25 cellular contexts compared by ENCODE assay signal in the genomic region with DNA sequence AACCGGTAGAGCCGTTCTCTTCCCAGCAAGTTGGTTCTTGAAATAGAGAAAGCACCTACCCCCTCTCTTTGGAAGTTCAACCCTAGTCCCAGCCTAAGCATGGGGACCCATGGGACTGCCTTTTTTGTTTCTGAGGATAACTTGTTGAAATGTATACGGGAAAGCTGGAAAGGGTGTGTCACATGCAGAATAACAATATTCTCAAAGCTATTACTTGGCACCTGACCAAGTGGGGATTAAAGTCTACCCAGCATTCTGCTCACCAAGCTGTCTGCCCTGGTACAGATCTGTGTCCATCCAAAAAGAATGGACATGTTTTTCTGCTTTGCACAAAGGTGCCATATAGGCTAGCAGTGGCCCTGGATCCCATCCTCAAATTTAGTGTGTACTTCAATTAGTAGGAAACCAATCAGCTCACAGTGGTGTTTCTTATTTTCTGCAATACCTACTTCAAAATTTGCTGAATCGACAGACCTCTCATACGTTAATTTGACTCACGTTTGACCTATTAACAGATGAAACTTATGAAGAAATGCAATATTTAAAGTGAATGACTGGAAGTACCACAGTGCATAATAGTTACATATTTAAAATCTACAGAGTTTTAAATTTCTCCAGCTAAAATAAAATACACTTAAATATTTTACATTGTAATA.
"Had no signal": no experiment of that assay in that cellular context is flagged by ENCODE, and none has a peak within 500 bp of the region (broad histone marks: within the 10 kb centered on the region; RNA-seq: fewer than 3 reads in every experiment).

No MANE protein-coding gene starts in this region.

- H3K27ac ChIP-seq: colonic mucosa, dorsolateral prefrontal cortex, neutrophil, ovary, prostate gland, right atrium auricular region, tibial artery had no signal

- H3K4me3 ChIP-seq: colonic mucosa, dorsolateral prefrontal cortex, ovary, prostate gland, right atrium auricular region, tibial artery had no signal

- H3K36me3 Mint-ChIP-seq: memory B cell had no signal

- ATAC-seq: activated T-cell treated with anti-CD3 and anti-CD28 coated beads, Interleukin-2, amount 50 U/mL, for 72 hours; effector memory CD8-positive, alpha-beta T cell; esophagus mucosa; left ventricle myocardium superior had no signal

- H3K36me3 ChIP-seq: colonic mucosa, neutrophil, ovary, prostate gland, right atrium auricular region had no signal

- H3K27ac Mint-ChIP-seq: activated CD4-positive, alpha-beta memory T cell treated with anti-CD3 and anti-CD28 coated beads for 36 hours; activated naive CD4-positive, alpha-beta T cell treated with anti-CD3 and anti-CD28 coated beads, Interleukin-2, amount 10 ng/mL, durations not matched to agents 7 days and 5 days; activated T-cell treated with anti-CD3 and anti-CD28 coated beads, Interleukin-2, amount 50 U/mL, for 72 hours; effector memory CD8-positive, alpha-beta T cell; memory B cell; nephron; stimulated activated naive CD8-positive, alpha-beta T cell treated with anti-CD3 and anti-CD28 coated beads, Interleukin-15, Interleukin-2, amounts not matched to agents 100 ng/mL and 50 ng/mL, for 24 hours had no signal

- H3K4me1 Mint-ChIP-seq: activated naive CD4-positive, alpha-beta T cell treated with anti-CD3 and anti-CD28 coated beads, Interleukin-2, amount 10 ng/mL, durations not matched to agents 7 days and 5 days; memory B cell had no signal

- H3K4me1 ChIP-seq: colonic mucosa, prostate gland, right atrium auricular region, tibial artery had no signal

- H3K27me3 ChIP-seq: colonic mucosa, dorsolateral prefrontal cortex, neutrophil, ovary, right atrium auricular region, tibial artery had no signal

- H3K27me3 Mint-ChIP-seq: activated CD4-positive, alpha-beta memory T cell treated with anti-CD3 and anti-CD28 coated beads for 36 hours; activated naive CD4-positive, alpha-beta T cell treated with anti-CD3 and anti-CD28 coated beads, Interleukin-2, amount 10 ng/mL, durations not matched to agents 7 days and 5 days; effector memory CD8-positive, alpha-beta T cell; memory B cell; stimulated activated naive CD8-positive, alpha-beta T cell treated with anti-CD3 and anti-CD28 coated beads, Interleukin-15, Interleukin-2, amounts not matched to agents 100 ng/mL and 50 ng/mL, for 24 hours had no signal

- H3K4me3 Mint-ChIP-seq: activated CD4-positive, alpha-beta memory T cell treated with anti-CD3 and anti-CD28 coated beads for 36 hours; activated naive CD4-positive, alpha-beta T cell treated with anti-CD3 and anti-CD28 coated beads, Interleukin-2, amount 10 ng/mL, durations not matched to agents 7 days and 5 days; activated T-cell treated with anti-CD3 and anti-CD28 coated beads, Interleukin-2, amount 50 U/mL, for 72 hours; effector memory CD8-positive, alpha-beta T cell; memory B cell; nephron; stimulated activated naive CD8-positive, alpha-beta T cell treated with anti-CD3 and anti-CD28 coated beads, Interleukin-15, Interleukin-2, amounts not matched to agents 100 ng/mL and 50 ng/mL, for 24 hours had no signal

- DNase-seq: activated CD4-positive, alpha-beta memory T cell treated with anti-CD3 and anti-CD28 coated beads for 36 hours; activated CD4-positive, alpha-beta T cell treated with anti-CD3 and anti-CD28 coated beads for 48 hours; activated effector memory CD4-positive, alpha-beta T cell treated with anti-CD3 and anti-CD28 coated beads, Interleukin-2, amount 50 U/mL, for 16 hours; activated naive CD4-positive, alpha-beta T cell treated with anti-CD3 and anti-CD28 coated beads, Interleukin-2, amount 10 ng/mL, durations not matched to agents 7 days and 5 days; activated T-cell treated with anti-CD3 and anti-CD28 coated beads, Interleukin-2, amount 50 U/mL, for 72 hours; amygdala; colonic mucosa; dorsolateral prefrontal cortex; effector memory CD8-positive, alpha-beta T cell; foreskin melanocyte; hypothalamus; left ventricle myocardium superior; ovary; stimulated activated CD4-positive, alpha-beta T cell treated with anti-CD3 and anti-CD28 coated beads, Interleukin-12 subunit alpha, Interleukin-12 subunit beta, amount 100 ng/mL, for 4 hours; substantia nigra; tibial artery had no signal

- H3K9me3 Mint-ChIP-seq: activated CD4-positive, alpha-beta memory T cell treated with anti-CD3 and anti-CD28 coated beads for 36 hours; activated naive CD4-positive, alpha-beta T cell treated with anti-CD3 and anti-CD28 coated beads, Interleukin-2, amount 10 ng/mL, durations not matched to agents 7 days and 5 days; activated T-cell treated with anti-CD3 and anti-CD28 coated beads, Interleukin-2, amount 50 U/mL, for 72 hours; effector memory CD8-positive, alpha-beta T cell; memory B cell; nephron; stimulated activated naive CD8-positive, alpha-beta T cell treated with anti-CD3 and anti-CD28 coated beads, Interleukin-15, Interleukin-2, amounts not matched to agents 100 ng/mL and 50 ng/mL, for 24 hours had no signal

- FAIRE-seq: bronchial epithelial cell, endothelial cell of umbilical vein had no signal

- H3K9me3 ChIP-seq: colonic mucosa, neutrophil, ovary, prostate gland, right atrium auricular region, tibial artery had no signal
